Comparison of ENCODE assay signal across 12 cellular contexts in the genomic region with DNA sequence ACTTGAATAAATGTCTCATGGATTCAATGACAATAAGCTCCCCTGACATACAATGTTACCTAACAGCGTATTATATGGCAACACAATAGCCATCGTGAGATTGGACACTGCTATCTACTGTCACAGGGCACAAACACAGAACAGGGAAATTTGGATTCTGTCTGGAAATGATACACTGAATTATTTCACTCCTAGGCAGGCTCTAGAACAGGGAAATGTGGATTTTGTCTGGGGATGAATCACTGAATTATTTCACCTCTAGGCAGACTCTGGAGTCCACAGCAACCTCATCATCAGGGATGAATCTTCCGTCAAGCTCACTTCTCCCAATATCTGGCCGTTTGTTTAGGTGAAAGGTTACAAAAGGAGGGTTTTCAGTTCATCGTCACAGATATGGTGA.
"Had no signal": no experiment of that assay in that cellular context is flagged by ENCODE, and none has a peak within 500 bp of the region (broad histone marks: within the 10 kb centered on the region; RNA-seq: fewer than 3 reads in every experiment).

No MANE protein-coding gene starts in this region.

- H3K36me3 ChIP-seq: colonic mucosa, heart right ventricle, right atrium auricular region, tibial nerve had no signal

- H3K36me3 Mint-ChIP-seq: stimulated activated memory B cell treated with anti-CD40 and anti-IgM and Interleukin-4, amounts not matched to agents 10 μg/mL and 1 μg/mL and 100 μg/mL, for 72 hours had no signal

- H3K27me3 ChIP-seq: colonic mucosa, right atrium auricular region, tibial nerve had no signal

- ATAC-seq: heart right ventricle; left ventricle myocardium superior; stimulated activated memory B cell treated with anti-CD40 and anti-IgM and Interleukin-4, amounts not matched to agents 10 μg/mL and 1 μg/mL and 100 μg/mL, for 72 hours had no signal

- H3K4me1 ChIP-seq: colonic mucosa, heart right ventricle, right atrium auricular region, tibial nerve had no signal

- H3K27me3 Mint-ChIP-seq: activated CD4-positive, alpha-beta T cell treated with anti-CD3 and anti-CD28 coated beads, Interleukin-2, amount 10 ng/mL, durations not matched to agents 24 days and 14 days; stimulated activated memory B cell treated with anti-CD40 and anti-IgM and Interleukin-4, amounts not matched to agents 10 μg/mL and 1 μg/mL and 100 μg/mL, for 72 hours had no signal

- H3K27ac ChIP-seq: colonic mucosa, heart right ventricle, right atrium auricular region, SK-N-MC, tibial nerve had no signal

- H3K4me3 Mint-ChIP-seq: activated CD4-positive, alpha-beta T cell treated with anti-CD3 and anti-CD28 coated beads, Interleukin-2, amount 10 ng/mL, durations not matched to agents 24 days and 14 days; stimulated activated memory B cell treated with anti-CD40 and anti-IgM and Interleukin-4, amounts not matched to agents 10 μg/mL and 1 μg/mL and 100 μg/mL, for 72 hours had no signal

- H3K27ac Mint-ChIP-seq: activated CD4-positive, alpha-beta T cell treated with anti-CD3 and anti-CD28 coated beads, Interleukin-2, amount 10 ng/mL, durations not matched to agents 24 days and 14 days; stimulated activated memory B cell treated with anti-CD40 and anti-IgM and Interleukin-4, amounts not matched to agents 10 μg/mL and 1 μg/mL and 100 μg/mL, for 72 hours had no signal

- H3K4me3 ChIP-seq: colonic mucosa, heart right ventricle, right atrium auricular region, SK-N-MC, tibial nerve had no signal

- H3K4me1 Mint-ChIP-seq: activated CD4-positive, alpha-beta T cell treated with anti-CD3 and anti-CD28 coated beads, Interleukin-2, amount 10 ng/mL, durations not matched to agents 24 days and 14 days; stimulated activated memory B cell treated with anti-CD40 and anti-IgM and Interleukin-4, amounts not matched to agents 10 μg/mL and 1 μg/mL and 100 μg/mL, for 72 hours had no signal

- DNase-seq: activated CD4-positive, alpha-beta T cell treated with anti-CD3 and anti-CD28 coated beads, Interleukin-2, amount 10 ng/mL, durations not matched to agents 24 days and 14 days; activated naive CD4-positive, alpha-beta T cell treated with anti-CD3 and anti-CD28 coated beads, Interleukin-2, amount 50 U/mL, for 16 hours; amygdala; colonic mucosa; effector CD4-positive, alpha-beta T cell; heart right ventricle; left ventricle myocardium superior; posterior cingulate gyrus had no signal

- H3K9me3 ChIP-seq: colonic mucosa, right atrium auricular region had no signal
